In genomic region chr1:176536588-176536987, GRCh38 we compare ENCODE assay signal across 11 cellular contexts.
"Had no signal": no experiment of that assay in that cellular context is flagged by ENCODE, and none has a peak within 500 bp of the region (broad histone marks: within the 10 kb centered on the region; RNA-seq: fewer than 3 reads in every experiment).

No MANE protein-coding gene starts in this region.

- FAIRE-seq: H1, H54 had no signal

- DNase-seq: GM23248, GOT3, H7, H9, HCEC 1CT, HFFc6 had no signal

- H3K4me3 ChIP-seq: GM23248, GM23338, HAP-1 had no signal

- H2AFZ ChIP-seq: GM23248, GM23338 had no signal

- H3K27ac ChIP-seq: GM23248 had no signal

- H3K9me3 ChIP-seq: HAP-1 had no signal

- H3K4me1 ChIP-seq: HAP-1 had no signal

- ATAC-seq: GM23338, HCT116 had no signal

- H3K9ac ChIP-seq: GM23248 had no signal

- H3K4me2 ChIP-seq: GM23338 had no signal

- H3K36me3 ChIP-seq: HAP-1 had no signal
